ENCODE assay signal across 18 cellular contexts in genomic region chr12:76109879-76110278, GRCh38.
"Had no signal": no experiment of that assay in that cellular context is flagged by ENCODE, and none has a peak within 500 bp of the region (broad histone marks: within the 10 kb centered on the region; RNA-seq: fewer than 3 reads in every experiment).

No MANE protein-coding gene starts in this region.

- H3K27me3 ChIP-seq: foreskin keratinocyte, hepatocyte, ovary had no signal

- H3K27ac Mint-ChIP-seq: dendritic cell treated with granulocyte-macrophage colony-stimulating factor and Interleukin-4, amounts not matched to agents 40 ng/mL and 50 ng/mL, for 4 days; naive thymus-derived CD8-positive, alpha-beta T cell had no signal

- H3K9me3 ChIP-seq: mucosa of descending colon, neutrophil, ovary had no signal

- H3K9me3 Mint-ChIP-seq: dendritic cell treated with granulocyte-macrophage colony-stimulating factor and Interleukin-4, amounts not matched to agents 40 ng/mL and 50 ng/mL, for 4 days; naive thymus-derived CD8-positive, alpha-beta T cell had no signal

- FAIRE-seq: colon, endothelial cell of umbilical vein, islet of Langerhans, urothelium cell line had no signal

- H3K4me3 Mint-ChIP-seq: dendritic cell treated with granulocyte-macrophage colony-stimulating factor and Interleukin-4, amounts not matched to agents 40 ng/mL and 50 ng/mL, for 4 days; naive thymus-derived CD8-positive, alpha-beta T cell had no signal

- H3K27ac ChIP-seq: foreskin keratinocyte, hepatocyte, neutrophil, ovary had no signal

- H3K36me3 Mint-ChIP-seq: naive thymus-derived CD8-positive, alpha-beta T cell had no signal

- H3K4me1 Mint-ChIP-seq: naive thymus-derived CD8-positive, alpha-beta T cell had no signal

- H3K4me3 ChIP-seq: hepatocyte, mucosa of descending colon, ovary, smooth muscle cell had no signal

- H3K36me3 ChIP-seq: neutrophil, ovary had no signal

- DNase-seq: erythroblast; foreskin keratinocyte; kidney glomerular epithelial cell; mucosa of descending colon; naive thymus-derived CD8-positive, alpha-beta T cell; ovary; right cardiac atrium; stimulated activated CD4-positive, alpha-beta T cell treated with anti-CD3 and anti-CD28 coated beads, Interleukin-2, amount 100 ng/mL, for 48 hours; stimulated activated naive CD4-positive, alpha-beta T cell treated with Interleukin-2 at 50 U/mL for 16 hours; trophoblast cell had no signal
